ENCODE assay signal across 40 cellular contexts in the genomic region with DNA sequence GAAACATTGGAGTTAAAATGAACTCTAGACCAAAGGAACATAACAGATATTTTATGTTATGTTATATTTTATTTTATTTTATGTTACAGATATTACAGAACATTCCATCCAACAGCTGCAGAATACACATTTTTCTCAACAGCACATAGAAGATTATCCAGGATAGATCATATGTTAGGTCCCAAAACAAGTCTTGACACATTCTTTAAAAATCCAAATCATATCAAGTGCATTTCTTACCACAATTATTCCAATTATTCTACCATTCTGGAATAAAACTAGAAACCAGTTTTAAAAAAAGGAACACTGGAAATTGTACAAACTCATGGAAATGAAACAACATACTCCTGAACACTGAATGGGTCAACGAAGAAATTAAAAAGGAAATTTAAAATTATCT. TPM values are rescaled to one million over a fixed set of nuclear protein-coding genes. Genes with fewer than 3 reads are reported as not detected.
"Had no signal": no experiment of that assay in that cellular context is flagged by ENCODE, and none has a peak within 500 bp of the region (broad histone marks: within the 10 kb centered on the region; RNA-seq: fewer than 3 reads in every experiment).

No MANE protein-coding gene starts in this region.

- ATAC-seq: activated naive CD4-positive, alpha-beta T cell treated with anti-CD3 and anti-CD28 coated beads, Interleukin-2, amount 50 U/mL, for 72 hours; activated naive CD8-positive, alpha-beta T cell treated with anti-CD3 and anti-CD28 coated beads, Interleukin-2, amount 50 U/mL, for 24 hours; activated T-cell treated with anti-CD3 and anti-CD28 coated beads, Interleukin-2, amount 50 U/mL, for 4 hours; activated T-cell treated with anti-CD3 and anti-CD28 coated beads, Interleukin-2, amount 50 U/mL, for 72 hours; activated T-helper 17 cell treated with anti-CD3 and anti-CD28 coated beads, Interleukin-2, amount 50 U/mL, for 72 hours; body of pancreas had no signal

- H3K27me3 ChIP-seq: adrenal gland, ascending aorta, body of pancreas, brain microvascular endothelial cell, breast epithelium, cardiac muscle cell had no signal

- H3K27me3 Mint-ChIP-seq: activated naive CD4-positive, alpha-beta T cell treated with anti-CD3 and anti-CD28 coated beads, Interleukin-2, amount 50 U/mL, for 24 hours; activated naive CD8-positive, alpha-beta T cell; activated naive CD8-positive, alpha-beta T cell treated with anti-CD3 and anti-CD28 coated beads for 36 hours; activated naive CD8-positive, alpha-beta T cell treated with anti-CD3 and anti-CD28 coated beads, Interleukin-2, amount 10 ng/mL, durations not matched to agents 7 days and 5 days; activated naive CD8-positive, alpha-beta T cell treated with anti-CD3 and anti-CD28 coated beads, Interleukin-2, amount 50 U/mL, for 24 hours; activated T-cell treated with anti-CD3 and anti-CD28 coated beads, Interleukin-2, amount 50 U/mL, for 24 hours; activated T-helper 17 cell treated with anti-CD3 and anti-CD28 coated beads, Interleukin-2, amount 50 U/mL, for 72 hours had no signal

- DNase-seq: activated effector memory CD4-positive, alpha-beta T cell treated with anti-CD3 and anti-CD28 coated beads, Interleukin-2, amount 50 U/mL, for 16 hours; activated effector memory CD4-positive, alpha-beta T cell treated with Interleukin-2 at 50 U/mL for 16 hours; activated gamma-delta T cell; activated gamma-delta T cell treated with Interleukin-2 at 50 U/mL for 16 hours; activated naive CD4-positive, alpha-beta T cell; activated naive CD4-positive, alpha-beta T cell treated with anti-CD3 and anti-CD28 coated beads for 36 hours; activated naive CD4-positive, alpha-beta T cell treated with anti-CD3 and anti-CD28 coated beads, Interleukin-2, amount 10 ng/mL, durations not matched to agents 7 days and 5 days; activated naive CD4-positive, alpha-beta T cell treated with anti-CD3 and anti-CD28 coated beads, Interleukin-2, amount 50 U/mL, for 16 hours; activated naive CD4-positive, alpha-beta T cell treated with Interleukin-2 at 50 U/mL for 16 hours; activated naive CD8-positive, alpha-beta T cell treated with anti-CD3 and anti-CD28 coated beads for 36 hours; activated naive CD8-positive, alpha-beta T cell treated with anti-CD3 and anti-CD28 coated beads, Interleukin-2, amount 10 ng/mL, durations not matched to agents 7 days and 5 days; activated naive CD8-positive, alpha-beta T cell treated with anti-CD3 and anti-CD28 coated beads, Interleukin-2, amount 50 U/mL, for 24 hours; activated T-cell treated with anti-CD3 and anti-CD28 coated beads for 4 hours; activated T-cell treated with anti-CD3 and anti-CD28 coated beads, Interleukin-2, amount 50 U/mL, for 24 hours; activated T-cell treated with anti-CD3 and anti-CD28 coated beads, Interleukin-2, amount 50 U/mL, for 4 hours; activated T-cell treated with anti-CD3 and anti-CD28 coated beads, Interleukin-2, amount 50 U/mL, for 48 hours; activated T-cell treated with anti-CD3 and anti-CD28 coated beads, Interleukin-2, amount 50 U/mL, for 72 hours; adrenal gland; amniotic stem cell; amygdala; anterior cingulate cortex; aorta; body of pancreas; brain microvascular endothelial cell; caudate nucleus; central memory CD4-positive, alpha-beta T cell; cerebellar nuclear complex had no signal

- H3K4me1 ChIP-seq: adrenal gland, ascending aorta, body of pancreas, breast epithelium had no signal

- FAIRE-seq: astrocyte, bronchial epithelial cell had no signal

- H3K4me3 Mint-ChIP-seq: activated naive CD4-positive, alpha-beta T cell treated with anti-CD3 and anti-CD28 coated beads for 36 hours; activated naive CD4-positive, alpha-beta T cell treated with anti-CD3 and anti-CD28 coated beads, Interleukin-2, amount 10 ng/mL, durations not matched to agents 7 days and 5 days; activated naive CD4-positive, alpha-beta T cell treated with anti-CD3 and anti-CD28 coated beads, Interleukin-2, amount 50 U/mL, for 24 hours; activated naive CD8-positive, alpha-beta T cell; activated naive CD8-positive, alpha-beta T cell treated with anti-CD3 and anti-CD28 coated beads for 36 hours; activated naive CD8-positive, alpha-beta T cell treated with anti-CD3 and anti-CD28 coated beads, Interleukin-2, amount 10 ng/mL, durations not matched to agents 7 days and 5 days; activated naive CD8-positive, alpha-beta T cell treated with anti-CD3 and anti-CD28 coated beads, Interleukin-2, amount 50 U/mL, for 24 hours; activated T-cell treated with anti-CD3 and anti-CD28 coated beads, Interleukin-2, amount 50 U/mL, for 24 hours; activated T-cell treated with anti-CD3 and anti-CD28 coated beads, Interleukin-2, amount 50 U/mL, for 4 hours; activated T-cell treated with anti-CD3 and anti-CD28 coated beads, Interleukin-2, amount 50 U/mL, for 72 hours; activated T-helper 1 cell treated with anti-CD3 and anti-CD28 coated beads, Interleukin-12 subunit alpha, Interleukin-12 subunit beta, Interleukin-2, Interleukin-4 antibody, amounts not matched to agents 30 ng/mL and 10 ng/mL and 1 ng/mL, durations not matched to agents 14 hours and 24 hours and 36 hours; activated T-helper 17 cell treated with anti-CD3 and anti-CD28 coated beads, Interleukin-2, amount 50 U/mL, for 72 hours; brain; central memory CD8-positive, alpha-beta T cell had no signal

- H3K27ac ChIP-seq: adrenal gland, ascending aorta, body of pancreas, brain microvascular endothelial cell, breast epithelium, cardiac muscle cell had no signal

- H3K4me1 Mint-ChIP-seq: activated naive CD8-positive, alpha-beta T cell treated with anti-CD3 and anti-CD28 coated beads for 36 hours; activated T-helper 17 cell treated with anti-CD3 and anti-CD28 coated beads, Interleukin-2, amount 50 U/mL, for 72 hours; brain; central memory CD8-positive, alpha-beta T cell had no signal

- H3K4me3 ChIP-seq: adrenal gland, ascending aorta, body of pancreas, breast epithelium, cardiac muscle cell had no signal

- H3K36me3 ChIP-seq: adrenal gland, ascending aorta, brain microvascular endothelial cell, breast epithelium, cardiac muscle cell had no signal

- H3K27ac Mint-ChIP-seq: activated naive CD4-positive, alpha-beta T cell treated with anti-CD3 and anti-CD28 coated beads for 36 hours; activated naive CD4-positive, alpha-beta T cell treated with anti-CD3 and anti-CD28 coated beads, Interleukin-2, amount 10 ng/mL, durations not matched to agents 7 days and 5 days; activated naive CD4-positive, alpha-beta T cell treated with anti-CD3 and anti-CD28 coated beads, Interleukin-2, amount 50 U/mL, for 24 hours; activated naive CD4-positive, alpha-beta T cell treated with anti-CD3 and anti-CD28 coated beads, Interleukin-2, amount 50 U/mL, for 72 hours; activated naive CD8-positive, alpha-beta T cell; activated naive CD8-positive, alpha-beta T cell treated with anti-CD3 and anti-CD28 coated beads for 36 hours; activated naive CD8-positive, alpha-beta T cell treated with anti-CD3 and anti-CD28 coated beads, Interleukin-2, amount 10 ng/mL, durations not matched to agents 7 days and 5 days; activated naive CD8-positive, alpha-beta T cell treated with anti-CD3 and anti-CD28 coated beads, Interleukin-2, amount 50 U/mL, for 24 hours; activated T-cell treated with anti-CD3 and anti-CD28 coated beads, Interleukin-2, amount 50 U/mL, for 24 hours; activated T-cell treated with anti-CD3 and anti-CD28 coated beads, Interleukin-2, amount 50 U/mL, for 72 hours; activated T-helper 1 cell treated with anti-CD3 and anti-CD28 coated beads, Interleukin-12 subunit alpha, Interleukin-12 subunit beta, Interleukin-2, Interleukin-4 antibody, amounts not matched to agents 30 ng/mL and 10 ng/mL and 1 ng/mL, durations not matched to agents 14 hours and 24 hours and 36 hours; activated T-helper 17 cell treated with anti-CD3 and anti-CD28 coated beads, Interleukin-2, amount 50 U/mL, for 72 hours; activated T-helper 2 cell treated with anti-CD3 and anti-CD28 coated beads, Interferon-gamma antibody, Interleukin-2, Interleukin-4, amounts not matched to agents 10 μg/mL and 5 μg/mL and 100 μg/mL, durations not matched to agents 14 hours and 24 hours and 36 hours; brain had no signal

RNA-seq across cellular contexts. Expression of a gene that starts 31.7 kb away (rescaled TPM):
- total RNA-seq: activated T-helper 1 cell treated with anti-CD3 and anti-CD28 coated beads, Interleukin-12 subunit alpha, Interleukin-12 subunit beta, Interleukin-2, Interleukin-4 antibody, amounts not matched to agents 30 ng/mL and 10 ng/mL and 1 ng/mL, durations not matched to agents 14 hours and 24 hours and 36 hours; activated T-helper 17 cell treated with anti-CD3 and anti-CD28 coated beads, Interleukin-2, amount 50 U/mL, for 72 hours; activated T-helper 2 cell treated with anti-CD3 and anti-CD28 coated beads, Interferon-gamma antibody, Interleukin-2, Interleukin-4, amounts not matched to agents 10 μg/mL and 5 μg/mL and 100 μg/mL, durations not matched to agents 14 hours and 24 hours and 36 hours; ascending aorta; body of pancreas; bronchial epithelial cell had no signal
